ENCODE assay signal across 1 cellular context in the genomic region with DNA sequence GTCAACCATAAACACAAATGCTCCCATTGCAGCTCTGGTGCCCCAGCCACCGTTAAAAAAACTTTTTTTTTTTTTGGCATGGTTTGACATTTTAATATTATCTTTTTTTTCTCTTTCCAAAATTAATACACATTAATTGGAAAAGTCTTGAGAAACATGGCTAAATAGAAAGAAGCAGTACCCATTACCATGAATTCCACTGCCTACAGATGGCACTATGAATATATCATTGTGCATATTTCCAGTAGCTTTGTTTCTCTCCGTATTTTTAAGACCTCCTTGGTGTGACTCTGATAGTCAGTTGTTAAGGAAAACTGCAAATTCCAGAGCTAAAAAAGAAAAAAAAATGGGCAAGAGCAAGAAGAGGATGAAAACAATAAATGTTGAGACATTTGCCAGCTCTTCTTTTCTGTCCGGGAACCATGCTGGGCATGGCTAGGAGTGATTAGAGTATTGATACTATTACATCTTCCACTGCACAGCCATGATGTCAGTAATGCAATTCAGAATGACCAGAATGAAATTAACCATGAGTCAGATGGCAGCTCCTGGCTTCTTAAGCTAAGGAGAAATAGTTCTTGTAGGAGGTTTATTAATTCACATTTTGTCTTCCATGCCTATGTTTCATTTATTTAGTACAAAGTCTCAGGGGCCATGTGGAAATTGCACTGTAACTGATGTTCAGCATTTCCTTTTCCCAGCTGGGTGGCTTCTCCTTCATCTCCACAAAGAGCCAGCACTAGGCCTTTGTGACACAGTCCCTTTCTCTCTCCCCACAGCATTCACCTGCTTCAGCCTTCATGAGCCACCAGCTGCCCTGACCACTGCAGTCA.
TF ChIP-seq lines count a peak whose summit lies in the region.

No MANE protein-coding gene starts in this region.

TF ChIP-seq in IMR-90, 13 proteins besides CTCF, POLR2A, EP300 and RAD21:
- TF ChIP-seq, protein P1, sequence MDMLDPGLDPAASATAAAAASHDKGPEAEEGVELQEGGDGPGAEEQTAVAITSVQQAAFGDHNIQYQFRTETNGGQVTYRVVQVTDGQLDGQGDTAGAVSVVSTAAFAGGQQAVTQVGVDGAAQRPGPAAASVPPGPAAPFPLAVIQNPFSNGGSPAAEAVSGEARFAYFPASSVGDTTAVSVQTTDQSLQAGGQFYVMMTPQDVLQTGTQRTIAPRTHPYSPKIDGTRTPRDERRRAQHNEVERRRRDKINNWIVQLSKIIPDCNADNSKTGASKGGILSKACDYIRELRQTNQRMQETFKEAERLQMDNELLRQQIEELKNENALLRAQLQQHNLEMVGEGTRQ (IDR thresholded peaks at IDR 0.05; ENCODE audit: low read depth, low read length), result no peak
- TF ChIP-seq, protein P2, sequence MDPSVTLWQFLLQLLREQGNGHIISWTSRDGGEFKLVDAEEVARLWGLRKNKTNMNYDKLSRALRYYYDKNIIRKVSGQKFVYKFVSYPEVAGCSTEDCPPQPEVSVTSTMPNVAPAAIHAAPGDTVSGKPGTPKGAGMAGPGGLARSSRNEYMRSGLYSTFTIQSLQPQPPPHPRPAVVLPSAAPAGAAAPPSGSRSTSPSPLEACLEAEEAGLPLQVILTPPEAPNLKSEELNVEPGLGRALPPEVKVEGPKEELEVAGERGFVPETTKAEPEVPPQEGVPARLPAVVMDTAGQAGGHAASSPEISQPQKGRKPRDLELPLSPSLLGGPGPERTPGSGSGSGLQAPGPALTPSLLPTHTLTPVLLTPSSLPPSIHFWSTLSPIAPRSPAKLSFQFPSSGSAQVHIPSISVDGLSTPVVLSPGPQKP (IDR thresholded peaks at IDR 0.05; ENCODE audit: borderline replicate concordance, low read depth, low read length), result no peak
- no peak for TF ChIP-seq MAFK (IDR thresholded peaks at IDR 0.05; ENCODE audit: low read depth, low read length)
- no peak for TF ChIP-seq SMC3 (IDR thresholded peaks at IDR 0.05; ENCODE audit: low read depth, low read length)
- no peak for TF ChIP-seq CEBPB (IDR thresholded peaks at IDR 0.05; ENCODE audit: low read depth, low read length)
- TF ChIP-seq RFX5 (IDR thresholded peaks at IDR 0.05; ENCODE audit: low read depth, low read length), result no peak
- no peak for TF ChIP-seq BHLHE40 (IDR thresholded peaks at IDR 0.05; ENCODE audit: low read depth, low read length)
- no peak for TF ChIP-seq NFE2L2 (IDR thresholded peaks at IDR 0.05; ENCODE audit: low read depth, low read length)
- TF ChIP-seq MAZ (IDR thresholded peaks at IDR 0.05; ENCODE audit: borderline replicate concordance, low read depth, low read length), result no peak
- no peak for TF ChIP-seq MXI1 (IDR thresholded peaks at IDR 0.05; ENCODE audit: borderline replicate concordance, low read depth, low read length)
- no peak for TF ChIP-seq FOS (IDR thresholded peaks at IDR 0.05; ENCODE audit: low read depth, low read length)
- TF ChIP-seq RCOR1 (IDR thresholded peaks at IDR 0.05; ENCODE audit: insufficient replicate concordance, low read length), result no peak
- no peak for TF ChIP-seq CHD1 (IDR thresholded peaks at IDR 0.05; ENCODE audit: low read depth, low read length)
TF ChIP-seq in IMR-90: peak in this region for 0.
